ENCODE assay signal across 1 cellular context in genomic region chr9:121201045-121201737, GRCh38.
A peak's percentile ranks its signal among the peaks of the same experiment; 100 is the strongest.
TF ChIP-seq lines count a peak whose summit lies in the region.

No MANE protein-coding gene starts in this region.

TF ChIP-seq in HepG2, 621 proteins besides CTCF, POLR2A, EP300 and RAD21 (continued from another document):
- TF ChIP-seq TERF1 (CRISPR knock-in tag; IDR thresholded peaks at IDR 0.05) (0 out of 2 replicates have a peak, but pooled peaks have one; percentile 53), SKI (IDR thresholded peaks at IDR 0.05; ENCODE audit: partially characterized antibody) (peak; percentile 15), ZNF232 (CRISPR knock-in tag; IDR thresholded peaks at IDR 0.05; ENCODE audit: borderline replicate concordance) (no peak), ZIK1 (CRISPR knock-in tag; IDR thresholded peaks at IDR 0.05; ENCODE audit: borderline replicate concordance, low read depth) (0 out of 2 replicates have a peak, but pooled peaks have one; percentile 24), HOXA7 (CRISPR knock-in tag; IDR thresholded peaks at IDR 0.05) (no peak), HNF1B (CRISPR knock-in tag; IDR thresholded peaks at IDR 0.05) (0 out of 2 replicates have a peak, but pooled peaks have one; percentile 20), SRY (CRISPR knock-in tag; IDR thresholded peaks at IDR 0.05) (0 out of 2 replicates have a peak, but pooled peaks have one; percentile 76), ZFX (CRISPR knock-in tag; IDR thresholded peaks at IDR 0.05; ENCODE audit: low read depth) (peak; percentile 80; the same call in 1 of the 2 replicates), ZBTB34 (CRISPR knock-in tag; IDR thresholded peaks at IDR 0.05) (no peak), THYN1 (CRISPR knock-in tag; IDR thresholded peaks at IDR 0.05; ENCODE audit: borderline replicate concordance, low read depth) (no peak), KMT2B (CRISPR knock-in tag; IDR thresholded peaks at IDR 0.05) (no peak), ATF6 (CRISPR knock-in tag; conservative IDR thresholded peaks at IDR 0.05) (no peak), ZBTB25 (CRISPR knock-in tag; IDR thresholded peaks at IDR 0.05) (no peak), RBM39 (IDR thresholded peaks at IDR 0.05; ENCODE audit: low read depth, low read length, poor library complexity, severe bottlenecking) (peak; percentile 15), ZBTB38 (CRISPR knock-in tag; IDR thresholded peaks at IDR 0.05) (peak; percentile 56; the same call in 1 of the 2 replicates), ZNF343 (CRISPR knock-in tag; IDR thresholded peaks at IDR 0.05) (0 out of 2 replicates have a peak, but pooled peaks have one; percentile 45), ZMAT3 (CRISPR knock-in tag; conservative IDR thresholded peaks at IDR 0.05) (peak; percentile 81), SP2 (CRISPR knock-in tag; IDR thresholded peaks at IDR 0.05) (peak; percentile 48; the same call in 1 of the 2 replicates), ELF4 (CRISPR knock-in tag; IDR thresholded peaks at IDR 0.05; ENCODE audit: borderline replicate concordance) (no peak), ZMYM2 (CRISPR knock-in tag; IDR thresholded peaks at IDR 0.05) (no peak), GZF1 (CRISPR knock-in tag; IDR thresholded peaks at IDR 0.05) (no peak), ZFP1 (CRISPR knock-in tag; IDR thresholded peaks at IDR 0.05) (no peak), TOE1 (CRISPR knock-in tag; IDR thresholded peaks at IDR 0.05) (no peak), ZNF20 (CRISPR knock-in tag; IDR thresholded peaks at IDR 0.05) (0 out of 2 replicates have a peak, but pooled peaks have one; percentile 48), REXO4 (CRISPR knock-in tag; IDR thresholded peaks at IDR 0.05; ENCODE audit: borderline replicate concordance) (0 out of 2 replicates have a peak, but pooled peaks have one; percentile 24), ZBTB1 (CRISPR knock-in tag; IDR thresholded peaks at IDR 0.05; ENCODE audit: borderline replicate concordance) (no peak), ZNF691 (CRISPR knock-in tag; IDR thresholded peaks at IDR 0.05; ENCODE audit: borderline replicate concordance, low read depth) (peak; percentile 35; the same call in 1 of the 2 replicates), ZSCAN9 (CRISPR knock-in tag; IDR thresholded peaks at IDR 0.05; ENCODE audit: borderline replicate concordance) (no peak), AGO2 (optimal IDR thresholded peaks at IDR 0.05; ENCODE audit: low read depth, low read length) (peak; percentile 90), ESRRA (CRISPR knock-in tag; IDR thresholded peaks at IDR 0.05; ENCODE audit: low read depth) (no peak), SMAD1 (CRISPR knock-in tag; IDR thresholded peaks at IDR 0.05; ENCODE audit: borderline replicate concordance, low read depth) (0 out of 2 replicates have a peak, but pooled peaks have one; percentile 11), MEIS1 (CRISPR knock-in tag; IDR thresholded peaks at IDR 0.05; ENCODE audit: borderline replicate concordance) (no peak), HBP1 (CRISPR knock-in tag; IDR thresholded peaks at IDR 0.05; ENCODE audit: low read depth) (no peak), LCORL (IDR thresholded peaks at IDR 0.05) (no peak), LCORL (CRISPR knock-in tag; IDR thresholded peaks at IDR 0.05) (no peak), MTA1 (CRISPR knock-in tag; IDR thresholded peaks at IDR 0.05; ENCODE audit: borderline replicate concordance) (0 out of 2 replicates have a peak, but pooled peaks have one; percentile 31), TFE3 (CRISPR knock-in tag; IDR thresholded peaks at IDR 0.05) (no peak), SP1 (IDR thresholded peaks at IDR 0.05) (no peak), SP1 (CRISPR knock-in tag; IDR thresholded peaks at IDR 0.05) (no peak), HMG20A (CRISPR knock-in tag; IDR thresholded peaks at IDR 0.05; ENCODE audit: borderline replicate concordance) (no peak)
TF ChIP-seq in HepG2: peak in this region for 44.
